ENCODE assay signal across 24 cellular contexts in genomic region chr4:138063581-138063980, GRCh38.
A peak's percentile ranks its signal among the peaks of the same experiment; 100 is the strongest.
DNase-seq lines count a peak whose midpoint lies in the region; ATAC-seq and TF ChIP-seq lines count a peak whose summit lies in the region.
"Had no signal": no experiment of that assay in that cellular context is flagged by ENCODE, and none has a peak within 500 bp of the region (broad histone marks: within the 10 kb centered on the region; RNA-seq: fewer than 3 reads in every experiment).

No MANE protein-coding gene starts in this region.

- no peak overlapping the region for H3K27ac ChIP-seq in Karpas-422 (ENCODE audit: low read length)
- no peak overlapping the region for H3K27ac ChIP-seq in mesenchymal stem cell (ENCODE audit: low read length, poor library complexity, severe bottlenecking)
- H3K27ac ChIP-seq: left lung, skin epidermis had no signal

- H3K9me3 ChIP-seq in BE2C = no peaks in the 10 kb centered on the region
- peaks cover 3% of the 10 kb centered on the region; the same call in 1 of the 2 replicates for H3K9me3 ChIP-seq in Karpas-422 (ENCODE audit: low read length)
- H3K9me3 ChIP-seq in mesenchymal stem cell (ENCODE audit: control insufficient read depth, low read length) = peaks cover 10% of the 10 kb centered on the region
- H3K9me3 ChIP-seq: left lung, MG63 had no signal

- no peaks in the 10 kb centered on the region for H3K27me3 ChIP-seq in BE2C
- H3K27me3 ChIP-seq in Karpas-422 (ENCODE audit: low read length) = no peaks in the 10 kb centered on the region
- H3K27me3 ChIP-seq in mesenchymal stem cell (ENCODE audit: control insufficient read depth in 1 of 2, insufficient read depth in 1 of 2, low read length in 2 of 2) = no peaks in the 10 kb centered on the region
- H3K27me3 ChIP-seq: left lung, MG63 had no signal

- no peak overlapping the region for H2BK15ac ChIP-seq in mesenchymal stem cell (ENCODE audit: low read depth, poor library complexity, severe bottlenecking)

- no peak overlapping the region for H4K91ac ChIP-seq in mesenchymal stem cell (ENCODE audit: low read length)

- H3K4me2 ChIP-seq in Karpas-422 (ENCODE audit: low read depth, low read length, poor library complexity, severe bottlenecking) = no peak overlapping the region
- no peak overlapping the region for H3K4me2 ChIP-seq in mesenchymal stem cell (ENCODE audit: low read length, poor library complexity, severe bottlenecking)

- 100% methylated on average over 3 of the region's 3 CpGs for WGBS in mesenchymal stem cell

- H2AFZ ChIP-seq in Karpas-422 (ENCODE audit: low read length) (no peak overlapping the region), mesenchymal stem cell (ENCODE audit: low read depth, low read length) (no peak overlapping the region)

- no peaks in the 10 kb centered on the region for H3K9me2 ChIP-seq in Karpas-422 (replicated peaks; ENCODE audit: insufficient read depth, low read length)

- peak overlapping the region in 1 of 2 experiments; percentile 28 for H3K14ac ChIP-seq in mesenchymal stem cell (ENCODE audit: low read length in 2 of 2)

- DNase-seq in BE2C (no peak), germinal center (ENCODE audit: low spot score) (peak; percentile 3), NOMO-1 treated with dmso at 0.1 percent for 144 hours (lab: John Stamatoyannopoulos, UW; ENCODE audit: unreplicated experiment) (no peak), Karpas-422 (no peak), mesenchymal stem cell (no peak)
- DNase-seq in NK-92 treated with Interleukin-12 subunit alpha and Interleukin-12 subunit beta, amount 100 ng/mL, for 24 hours (lab: John Stamatoyannopoulos, UW) = no peak
- DNase-seq: activated B cell treated with CpG ODN at 0.5 μM for 24 hours; activated CD4-positive, alpha-beta T cell treated with anti-CD3 and anti-CD28 coated beads, Interleukin-2, amount 50 U/mL, for 48 hours; activated CD8-positive, alpha-beta memory T cell treated with anti-CD3 and anti-CD28 coated beads, Interleukin-2, amount 50 U/mL, for 48 hours; activated naive CD8-positive, alpha-beta T cell treated with anti-CD3 and anti-CD28 coated beads, Interleukin-2, amount 10 ng/mL, durations not matched to agents 7 days and 5 days; DMS79; GF-D8; immature natural killer cell; MG63; naive thymus-derived CD4-positive, alpha-beta T cell; NCI-H1417; NCI-H2081 treated with DMSO at 0.1 percent for 48 hours; NCI-H82; OCI-M1; T1000 had no signal

- no peak overlapping the region for H2BK12ac ChIP-seq in mesenchymal stem cell (ENCODE audit: low read length in 2 of 2)

- no peak overlapping the region for H4K8ac ChIP-seq in mesenchymal stem cell (ENCODE audit: low read length)

- no peak overlapping the region for H3K18ac ChIP-seq in mesenchymal stem cell (ENCODE audit: low read depth in 1 of 2, low read length in 2 of 2)

- H4K20me1 ChIP-seq in Karpas-422 (ENCODE audit: insufficient read depth, low read depth, low read length) = no peaks in the 10 kb centered on the region

- no peaks in the 10 kb centered on the region for H3K79me2 ChIP-seq in Karpas-422 (ENCODE audit: low read length)

- no peak overlapping the region for H2BK5ac ChIP-seq in mesenchymal stem cell (ENCODE audit: low read depth, low read length, poor library complexity, severe bottlenecking)

- no peak overlapping the region for H2BK120ac ChIP-seq in mesenchymal stem cell (ENCODE audit: low read depth, low read length)

- no peak overlapping the region for H3K4ac ChIP-seq in mesenchymal stem cell (ENCODE audit: low read depth in 1 of 2, low read length in 2 of 2)

- H3K36me3 ChIP-seq in BE2C = no peaks in the 10 kb centered on the region
- no peaks in the 10 kb centered on the region for H3K36me3 ChIP-seq in Karpas-422 (ENCODE audit: insufficient read depth, low read length)
- H3K36me3 ChIP-seq in mesenchymal stem cell (ENCODE audit: control insufficient read depth in 1 of 2, insufficient read depth in 2 of 2, low read depth in 1 of 2, low read length in 2 of 2) = peaks cover 0 to 3% of the 10 kb centered on the region in 2 experiments
- H3K36me3 ChIP-seq: left lung, MG63 had no signal

- no peak overlapping the region for H2AK5ac ChIP-seq in mesenchymal stem cell (ENCODE audit: low read length, severe bottlenecking)

- peak; percentile 17 for TF ChIP-seq CTCF in BE2C (IDR thresholded peaks at IDR 0.05; ENCODE audit: low read depth, low read length)

- no peak overlapping the region for H3K4me3 ChIP-seq in BE2C (ENCODE audit: low read depth, low read length)
- no peak overlapping the region for H3K4me3 ChIP-seq in Karpas-422 (ENCODE audit: low read length)
- no peak overlapping the region for H3K4me3 ChIP-seq in mesenchymal stem cell (ENCODE audit: insufficient read depth in 1 of 2, low read depth in 1 of 2, low read length in 2 of 2)
- H3K4me3 ChIP-seq: left lung, MG63, skin epidermis had no signal

- H3K4me1 ChIP-seq in BE2C = no peaks in the 10 kb centered on the region
- no peaks in the 10 kb centered on the region for H3K4me1 ChIP-seq in Karpas-422 (ENCODE audit: low read length)
- H3K4me1 ChIP-seq in mesenchymal stem cell (ENCODE audit: control insufficient read depth, insufficient read depth, low read depth, low read length) = no peaks in the 10 kb centered on the region
- H3K4me1 ChIP-seq: left lung had no signal

- ATAC-seq in GM19351 (IDR thresholded peaks at IDR 0.05; ENCODE audit: unreplicated experiment) = peak; percentile 58
- ATAC-seq in HG03342 (IDR thresholded peaks at IDR 0.05; ENCODE audit: unreplicated experiment) = peak; percentile 62
- ATAC-seq: left lung; naive thymus-derived CD4-positive, alpha-beta T cell had no signal

- H3K79me1 ChIP-seq in mesenchymal stem cell (replicated peaks; ENCODE audit: low read length, poor library complexity, severe bottlenecking) = no peaks in the 10 kb centered on the region

- H3K9ac ChIP-seq in Karpas-422 (ENCODE audit: low read length) (no peak overlapping the region), mesenchymal stem cell (ENCODE audit: low read length) (no peak overlapping the region)

- no peak overlapping the region for H3K23ac ChIP-seq in mesenchymal stem cell (ENCODE audit: low read length in 2 of 2)
